In genomic region chr1:119327436-119328155, GRCh38 we compare ENCODE assay signal across 8 cellular contexts. TPM values are rescaled to one million over a fixed set of nuclear protein-coding genes. Genes with fewer than 3 reads are reported as not detected.
DNase-seq lines count a peak whose midpoint lies in the region; ATAC-seq, FAIRE-seq and TF ChIP-seq lines count a peak whose summit lies in the region.

No MANE protein-coding gene starts in this region.

- H3K4me3 ChIP-seq in BLaER1 = peak overlapping the region; percentile 51
- H3K4me3 ChIP-seq in RWPE2 (ENCODE audit: severe bottlenecking) = peak overlapping the region; percentile 7
- H3K4me3 ChIP-seq in brain microvascular endothelial cell (ENCODE audit: low read depth, low read length) = peak overlapping the region; percentile 47
- peak overlapping the region in 1 of 3 experiments; percentile 15 for H3K4me3 ChIP-seq in keratinocyte (ENCODE audit: control insufficient read depth in 2 of 3, extremely low read depth in 1 of 3, insufficient read depth in 2 of 3, low read depth in 1 of 3, low read length in 3 of 3)

- no peak overlapping the region for H3K27ac Mint-ChIP-seq in HFFc6

- H3K4me2 ChIP-seq in BLaER1 (peak overlapping the region; percentile 86), keratinocyte (ENCODE audit: control insufficient read depth, extremely low read depth, insufficient read depth, low read depth, low read length) (peak overlapping the region; percentile 77)

- H3K4me3 Mint-ChIP-seq in HFFc6 = peak overlapping the region; percentile 71; the same call in 1 of the 2 replicates

- no peaks in the 10 kb centered on the region for H3K9me3 Mint-ChIP-seq in HFFc6

- H3K9me3 ChIP-seq in BLaER1 (no peaks in the 10 kb centered on the region), RWPE2 (ENCODE audit: severe bottlenecking) (no peaks in the 10 kb centered on the region), keratinocyte (ENCODE audit: control insufficient read depth, low read depth, low read length) (no peaks in the 10 kb centered on the region)

- TF ChIP-seq CTCF in HFFc6 (IDR thresholded peaks at IDR 0.05) = peak; percentile 64
- TF ChIP-seq CTCF in RWPE2 (IDR thresholded peaks at IDR 0.05; ENCODE audit: poor library complexity, severe bottlenecking) = peak; percentile 19
- TF ChIP-seq CTCF in brain microvascular endothelial cell (IDR thresholded peaks at IDR 0.05; ENCODE audit: low read depth, low read length, missing control alignments) = peak; percentile 74
- peak in 2 of 3 experiments; percentile 39 to 63 for TF ChIP-seq CTCF in keratinocyte (optimal IDR thresholded peaks at IDR 0.05 in 1 of 3, IDR thresholded peaks at IDR 0.05 in 1 of 3, conservative IDR thresholded peaks at IDR 0.05 in 1 of 3; ENCODE audit: extremely low read depth in 1 of 3, insufficient read depth in 2 of 3, low read length in 3 of 3)

- peaks cover 23% of the 10 kb centered on the region for H3K4me1 Mint-ChIP-seq in HFFc6 (ENCODE audit: low read depth)

- H3K4me1 ChIP-seq in BLaER1 = peaks cover 26% of the 10 kb centered on the region
- no peaks in the 10 kb centered on the region for H3K4me1 ChIP-seq in RWPE2 (ENCODE audit: insufficient read depth, poor library complexity, severe bottlenecking)
- H3K4me1 ChIP-seq in keratinocyte (ENCODE audit: control insufficient read depth, extremely low read depth, insufficient read depth, low read length) = peaks cover 5% of the 10 kb centered on the region

- in situ Hi-C loops in brain microvascular endothelial cell (cut with HindIII; ENCODE audit: low pct_ligation_motif_present, low sequenced_read_pairs) = no loop called here

- no peak overlapping the region; the same call in 1 of the 2 replicates for H3K9ac ChIP-seq in BLaER1
- no peak overlapping the region for H3K9ac ChIP-seq in keratinocyte (ENCODE audit: control insufficient read depth, extremely low read depth, insufficient read depth, low read length)

- H2AFZ ChIP-seq in keratinocyte (ENCODE audit: control insufficient read depth, low read length) = peak overlapping the region; percentile 48

- peak; percentile 72 for ATAC-seq in RWPE2 (ENCODE audit: low read depth)
- ATAC-seq in GM21390 (IDR thresholded peaks at IDR 0.05; ENCODE audit: unreplicated experiment) = no peak
- ATAC-seq in GM21360 (IDR thresholded peaks at IDR 0.05; ENCODE audit: unreplicated experiment) = no peak

- no peaks in the 10 kb centered on the region for H3K36me3 Mint-ChIP-seq in HFFc6 (ENCODE audit: low read depth)

- DNase-seq in HFFc6 (no peak), RWPE2 (ENCODE audit: low spot score) (no peak), brain microvascular endothelial cell (no peak), keratinocyte (ENCODE audit: low read depth, low spot score) (no peak)
- peak; percentile 51 for DNase-seq in stimulated activated CD4-positive, alpha-beta T cell treated with anti-CD3 and anti-CD28 coated beads, Interleukin-15, amount 100 ng/mL, for 24 hours

- H3K27me3 ChIP-seq in BLaER1 (no peaks in the 10 kb centered on the region), RWPE2 (ENCODE audit: insufficient read depth, poor library complexity, severe bottlenecking) (no peaks in the 10 kb centered on the region), brain microvascular endothelial cell (replicated peaks) (no peaks in the 10 kb centered on the region), keratinocyte (ENCODE audit: control insufficient read depth, extremely low read depth, insufficient read depth, low read length) (no peaks in the 10 kb centered on the region)

- no peaks in the 10 kb centered on the region for H3K36me3 ChIP-seq in BLaER1
- H3K36me3 ChIP-seq in RWPE2 (ENCODE audit: low read depth) = no peaks in the 10 kb centered on the region
- H3K36me3 ChIP-seq in brain microvascular endothelial cell (replicated peaks) = no peaks in the 10 kb centered on the region
- no peaks in the 10 kb centered on the region for H3K36me3 ChIP-seq in keratinocyte (ENCODE audit: control insufficient read depth in 2 of 2, extremely low read depth in 1 of 2, insufficient read depth in 2 of 2, low read length in 2 of 2)

- dilution Hi-C loops in keratinocyte (cut with MboI; ENCODE audit: extremely low pct_ligation_motif_present, low sequenced_read_pairs) = no loop called here

- H3K27ac ChIP-seq in BLaER1 = no peak overlapping the region
- no peak overlapping the region for H3K27ac ChIP-seq in RWPE2 (ENCODE audit: poor library complexity, severe bottlenecking)
- no peak overlapping the region for H3K27ac ChIP-seq in brain microvascular endothelial cell
- H3K27ac ChIP-seq in keratinocyte (ENCODE audit: control insufficient read depth, insufficient read depth, low read length) = no peak overlapping the region

- H3K27me3 Mint-ChIP-seq in HFFc6 (ENCODE audit: insufficient read depth) = peaks cover 26% of the 10 kb centered on the region

- H3K9me1 ChIP-seq in keratinocyte (ENCODE audit: control insufficient read depth, extremely low read depth, insufficient read depth, low read length) = no peaks in the 10 kb centered on the region

- H4K20me1 ChIP-seq in BLaER1 (no peaks in the 10 kb centered on the region), keratinocyte (ENCODE audit: control insufficient read depth, extremely low read depth, insufficient read depth, low read length) (no peaks in the 10 kb centered on the region)

- H3K79me2 ChIP-seq in keratinocyte (ENCODE audit: control insufficient read depth, insufficient read depth, low read length) = no peaks in the 10 kb centered on the region

- no peak for FAIRE-seq in keratinocyte (lab: Jason Lieb, UNC)

RNA-seq across cellular contexts. Expression of gene HAO2, which starts 41.0 kb away (rescaled TPM):
- not detected for total RNA-seq in HFFc6 (2021; fragmentation: NEBNext Ultra II Directional; extraction: Animal tissue kit (Norgen Biotek cat#: 25700))
- polyA plus RNA-seq in keratinocyte = not detected in 3 replicates
- not detected for polyA plus RNA-seq in keratinocyte (2011; ENCODE audit: low read depth)
- not detected in 2 replicates for polyA plus RNA-seq in keratinocyte (2011; cell fraction: cytosol; rRNA removed)
- polyA plus RNA-seq in keratinocyte (2011; cell fraction: nucleus; rRNA removed) = not detected in 2 replicates
- not detected in 2 replicates for polyA plus RNA-seq in keratinocyte (2012; ENCODE audit: low replicate concordance)
- not detected in 3 replicates for polyA minus RNA-seq in keratinocyte
- polyA minus RNA-seq in keratinocyte (2011; cell fraction: cytosol; rRNA and poly(A)+ RNA removed) = not detected
- polyA minus RNA-seq in keratinocyte (2011; cell fraction: nucleus; rRNA and poly(A)+ RNA removed) = not detected in 2 replicates

Comparison
In these comparisons a context has a peak if more than half of its experiments do, and no peak if none do; other contexts are left out.
1. CTCF ChIP-seq: peak in every context shown above with its lines; median percentile 74 in brain microvascular endothelial cell; 64 in HFFc6; 51 in keratinocyte; 19 in RWPE2.